13 cellular contexts compared by ENCODE assay signal in the genomic region with DNA sequence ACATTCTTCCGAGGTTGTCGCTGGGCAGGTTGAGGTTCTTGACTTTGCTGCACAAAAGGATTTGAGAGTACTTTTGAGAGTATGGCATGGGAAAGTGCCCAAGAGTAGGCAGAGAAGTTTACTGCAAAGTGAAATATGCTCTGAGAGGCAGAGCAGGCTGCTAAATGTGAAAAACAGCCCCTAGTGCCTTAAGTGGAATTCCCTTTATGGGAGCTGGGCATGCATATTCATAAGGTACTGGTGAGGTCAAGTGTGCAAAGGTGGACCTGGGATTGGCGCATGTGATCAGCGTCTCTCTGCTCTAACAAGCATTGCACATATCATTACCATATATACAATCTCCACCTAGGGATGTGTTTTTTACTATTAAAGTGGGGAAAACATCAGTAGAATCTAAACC. TPM values are rescaled to one million over a fixed set of nuclear protein-coding genes. Genes with fewer than 3 reads are reported as not detected.
DNase-seq lines count a peak whose midpoint lies in the region; ATAC-seq, FAIRE-seq and TF ChIP-seq lines count a peak whose summit lies in the region.
"Had no signal": no experiment of that assay in that cellular context is flagged by ENCODE, and none has a peak within 500 bp of the region (broad histone marks: within the 10 kb centered on the region; RNA-seq: fewer than 3 reads in every experiment).

No MANE protein-coding gene starts in this region.

- 0 out of 2 replicates have a peak overlapping the region, but pooled peaks have one; percentile 18 for H2AFZ ChIP-seq in GM23338

- no peak for ATAC-seq in GM23338
- ATAC-seq in left lung = peak; percentile 83
- ATAC-seq in GM21367 (IDR thresholded peaks at IDR 0.05; ENCODE audit: unreplicated experiment) = no peak
- no peak for ATAC-seq in GM21360 (IDR thresholded peaks at IDR 0.05; ENCODE audit: unreplicated experiment)

- peaks cover 10 to 24% (median 22%) of the 10 kb centered on the region in 11 experiments; a peak in 20 of 22 replicates for H3K9me3 ChIP-seq in BLaER1 treated with 17β-estradiol and CSF1 and Interleukin-3, amounts not matched to agents 10 nM and 100 nM (replicated peaks in 1 of 11)
- H3K9me3 ChIP-seq in left lung = no peaks in the 10 kb centered on the region
- no peaks in the 10 kb centered on the region for H3K9me3 ChIP-seq in neutrophil

- H4K20me1 ChIP-seq in BLaER1 treated with 17β-estradiol and CSF1 and Interleukin-3, amounts not matched to agents 10 nM and 100 nM = no peaks in the 10 kb centered on the region
- no peaks in the 10 kb centered on the region for H4K20me1 ChIP-seq in GM23338 (replicated peaks; ENCODE audit: insufficient read depth)
- H4K20me1 ChIP-seq: BLaER1 had no signal

- H3K4me3 Mint-ChIP-seq in GM23338 = no peak overlapping the region
- H3K4me3 Mint-ChIP-seq: CD4-positive, CD25-positive, alpha-beta regulatory T cell; HFFc6 had no signal

- H3K9ac ChIP-seq in BLaER1 treated with 17β-estradiol and CSF1 and Interleukin-3, amounts not matched to agents 10 nM and 100 nM = no peak overlapping the region
- H3K9ac ChIP-seq: BLaER1 had no signal

- H3K9me3 Mint-ChIP-seq in GM23338 = peaks cover 18% of the 10 kb centered on the region

- no peak overlapping the region for H3K27ac ChIP-seq in BLaER1 treated with 17β-estradiol and CSF1 and Interleukin-3, amounts not matched to agents 10 nM and 100 nM
- H3K27ac ChIP-seq in GM23338 (ENCODE audit: low read depth) (no peak overlapping the region), left lung (peak overlapping the region in 1 of 2 donors; percentile 50), neutrophil (peak overlapping the region; percentile 83)
- H3K27ac ChIP-seq: BLaER1 had no signal

- peaks cover 7 to 62% (median 36%) of the 10 kb centered on the region in 10 experiments for H3K4me1 ChIP-seq in BLaER1 treated with 17β-estradiol and CSF1 and Interleukin-3, amounts not matched to agents 10 nM and 100 nM
- H3K4me1 ChIP-seq in GM23338 (ENCODE audit: insufficient read depth) = no peaks in the 10 kb centered on the region
- peaks cover 9 to 41% of the 10 kb centered on the region in 2 donors for H3K4me1 ChIP-seq in left lung
- peaks cover 36 to 39% of the 10 kb centered on the region in 2 experiments for H3K4me1 ChIP-seq in neutrophil (ENCODE audit: control insufficient read depth in 1 of 2, insufficient read depth in 1 of 2, low read depth in 1 of 2, low read length in 1 of 2)

- DNase-seq in GM23338 (ENCODE audit: low spot score) = no peak
- no peak for DNase-seq in left lung
- no peak for DNase-seq in RCC 7860 (ENCODE audit: low spot score)
- DNase-seq: 8988T; CD4-positive, CD25-positive, alpha-beta regulatory T cell; DND-41; HCEC 1CT; HFFc6 had no signal

- H3K36me3 Mint-ChIP-seq in GM23338 (ENCODE audit: low read depth) = 0 out of 3 replicates have a peak, but pooled peaks cover 3% of the 10 kb centered on the region
- H3K36me3 Mint-ChIP-seq: CD4-positive, CD25-positive, alpha-beta regulatory T cell had no signal

- H3K4me2 ChIP-seq in BLaER1 treated with 17β-estradiol and CSF1 and Interleukin-3, amounts not matched to agents 10 nM and 100 nM = peak overlapping the region in 6 of 11 experiments; percentile 52 to 96 (median 76); a peak in 12 of 22 replicates
- H3K4me2 ChIP-seq in GM23338 = no peak overlapping the region
- H3K4me2 ChIP-seq: BLaER1 had no signal

- intact Hi-C loops in left lung (cut with DNase I) = no loop called here

- no peaks in the 10 kb centered on the region for H3K79me2 ChIP-seq in GM23338 (replicated peaks; ENCODE audit: insufficient read depth)

- H3K9me2 ChIP-seq in GM23338 (ENCODE audit: insufficient read depth) = no peaks in the 10 kb centered on the region

- H3K4me3 ChIP-seq in BLaER1 treated with 17β-estradiol and CSF1 and Interleukin-3, amounts not matched to agents 10 nM and 100 nM = no peak overlapping the region
- H3K4me3 ChIP-seq in GM23338 (no peak overlapping the region), left lung (no peak overlapping the region), neutrophil (ENCODE audit: low read depth in 1 of 2, low read length in 1 of 2) (peak overlapping the region in 1 of 2 experiments; percentile 30)
- H3K4me3 ChIP-seq: BLaER1 had no signal

- H3K36me3 ChIP-seq in BLaER1 treated with 17β-estradiol and CSF1 and Interleukin-3, amounts not matched to agents 10 nM and 100 nM = no peaks in the 10 kb centered on the region
- H3K36me3 ChIP-seq in GM23338 (ENCODE audit: insufficient read depth) (no peaks in the 10 kb centered on the region), left lung (no peaks in the 10 kb centered on the region), neutrophil (no peaks in the 10 kb centered on the region)
- H3K36me3 ChIP-seq: BLaER1 had no signal

- 0 out of 3 replicates have a peak, but pooled peaks cover 3% of the 10 kb centered on the region for H3K4me1 Mint-ChIP-seq in GM23338
- H3K4me1 Mint-ChIP-seq: CD4-positive, CD25-positive, alpha-beta regulatory T cell had no signal

- H3F3A ChIP-seq in GM23338 (replicated peaks; ENCODE audit: low read depth) = no peaks in the 10 kb centered on the region

- no peak for FAIRE-seq in RCC 7860 (lab: Jason Lieb, UNC)

- no peak for TF ChIP-seq CTCF in GM23338 (conservative IDR thresholded peaks at IDR 0.05; ENCODE audit: low read depth in 2 of 2)
- TF ChIP-seq CTCF in left lung (IDR thresholded peaks at IDR 0.05) = no peak
- no peak for TF ChIP-seq CTCF in neutrophil (IDR thresholded peaks at IDR 0.05)

- H3K27me3 ChIP-seq in BLaER1 treated with 17β-estradiol and CSF1 and Interleukin-3, amounts not matched to agents 10 nM and 100 nM = no peaks in the 10 kb centered on the region
- no peaks in the 10 kb centered on the region for H3K27me3 ChIP-seq in GM23338 (ENCODE audit: insufficient read depth)
- no peaks in the 10 kb centered on the region for H3K27me3 ChIP-seq in left lung
- H3K27me3 ChIP-seq in neutrophil = no peaks in the 10 kb centered on the region
- H3K27me3 ChIP-seq: BLaER1 had no signal

- peaks cover 4% of the 10 kb centered on the region for H3K27me3 Mint-ChIP-seq in GM23338 (ENCODE audit: insufficient read depth, low read depth, poor library complexity)

- H3K27ac Mint-ChIP-seq in GM23338 = no peak overlapping the region
- H3K27ac Mint-ChIP-seq: HFFc6 had no signal

TF ChIP-seq in GM23338, 12 proteins besides CTCF, POLR2A, EP300 and RAD21:
- TF ChIP-seq STAT1 (IDR thresholded peaks at IDR 0.05; ENCODE audit: unreplicated experiment) = no peak

RNA-seq across cellular contexts. Expression of gene APOL4, which starts 12.0 kb away (rescaled TPM):
- not detected in 2 replicates for total RNA-seq in GM23338 (2014; rRNA removed; shearing (Covaris generic))
- polyA plus RNA-seq in GM23338 (2016; fragmentation: Nextera tagmentation; extraction: Ambion mirVana) = not detected in 2 replicates
- 10 to 100 TPM in 1 of 2 donors, 1 to 10 TPM in 1; 8.5 to 12.8 TPM for total RNA-seq in left lung
- total RNA-seq: CD4-positive, CD25-positive, alpha-beta regulatory T cell; HFFc6 had no signal
- polyA plus RNA-seq: CD4-positive, CD25-positive, alpha-beta regulatory T cell had no signal

RNA-seq across cellular contexts. Expression of gene APOL2, which starts 25.7 kb away (rescaled TPM):
- total RNA-seq in GM23338 (2014; rRNA removed; shearing (Covaris generic)) = 10.4 and 12.4 TPM in 2 replicates
- polyA plus RNA-seq in GM23338 (2016; fragmentation: Nextera tagmentation; extraction: Ambion mirVana) = 4.9 and 5.5 TPM in 2 replicates
- total RNA-seq in left lung = 10 to 100 TPM; 51.3 to 63.0 TPM

RNA-seq across cellular contexts. Expression of gene APOL1, which starts 39.3 kb away (rescaled TPM):
- total RNA-seq in GM23338 (2014; rRNA removed; shearing (Covaris generic)) = not detected in 2 replicates
- 0.11 and 0.23 TPM in 2 replicates for polyA plus RNA-seq in GM23338 (2016; fragmentation: Nextera tagmentation; extraction: Ambion mirVana)
- 100 to 1,000 TPM in 1 of 2 donors, 10 to 100 TPM in 1; 89.4 to 109 TPM for total RNA-seq in left lung

RNA-seq across cellular contexts. Expression of gene APOL3, which starts 53.0 kb away (rescaled TPM):
- total RNA-seq in GM23338 (2014; rRNA removed; shearing (Covaris generic)) = not detected in 2 replicates
- polyA plus RNA-seq in GM23338 (2016; fragmentation: Nextera tagmentation; extraction: Ambion mirVana) = not detected in 2 replicates
- total RNA-seq in left lung = 10 to 100 TPM; 27.0 to 57.9 TPM

Comparison
In these comparisons a context has a peak if more than half of its experiments do, and no peak if none do; other contexts are left out.
1. RNA of gene APOL1, which starts 39.3 kb away (total RNA-seq): 89.4 to 109 TPM in left lung; not detected in GM23338; every median in the first group is over 10 times any median in the second.